In genomic region chrX:37860731-37861130, GRCh38 we compare ENCODE assay signal across 24 cellular contexts.
"Had no signal": no experiment of that assay in that cellular context is flagged by ENCODE, and none has a peak within 500 bp of the region (broad histone marks: within the 10 kb centered on the region; RNA-seq: fewer than 3 reads in every experiment).

No MANE protein-coding gene starts in this region.

- H3K27me3 ChIP-seq: esophagus squamous epithelium, gastroesophageal sphincter, hepatocyte, neutrophil, right lobe of liver, stomach, suprapubic skin, tibial artery, upper lobe of right lung had no signal

- H3K9me3 ChIP-seq: esophagus squamous epithelium, gastroesophageal sphincter, neutrophil, right lobe of liver, stomach, suprapubic skin, tibial artery, upper lobe of right lung had no signal

- H3K27ac ChIP-seq: epithelial cell of prostate, esophagus squamous epithelium, gastroesophageal sphincter, hepatocyte, neutrophil, right lobe of liver, skin epidermis, stomach, suprapubic skin, tibial artery, upper lobe of right lung had no signal

- H3K4me1 ChIP-seq: esophagus squamous epithelium, gastroesophageal sphincter, stomach, suprapubic skin, tibial artery, upper lobe of right lung had no signal

- H3K4me2 ChIP-seq: hepatocyte had no signal

- H3K4me3 ChIP-seq: esophagus squamous epithelium, gastroesophageal sphincter, hepatocyte, right lobe of liver, skin epidermis, stomach, suprapubic skin, tibial artery, upper lobe of right lung had no signal

- DNase-seq: activated CD4-positive, alpha-beta T cell treated with anti-CD3 and anti-CD28 coated beads for 1 hour; activated CD4-positive, alpha-beta T cell treated with anti-CD3 and anti-CD28 coated beads, Interleukin-2, amount 10 ng/mL, durations not matched to agents 7 days and 5 days; activated CD8-positive, alpha-beta T cell treated with anti-CD3 and anti-CD28 coated beads for 36 hours; activated T-cell treated with anti-CD3 and anti-CD28 coated beads, Interleukin-2, amount 50 U/mL, for 4 hours; dermis blood vessel endothelial cell; effector CD4-positive, alpha-beta T cell; esophagus squamous epithelium; left cardiac atrium; midbrain; right lobe of liver; stimulated activated CD4-positive, alpha-beta T cell treated with anti-CD3 and anti-CD28 coated beads, Interleukin-1b, Interleukin-23, amount 100 ng/mL, for 48 hours; stimulated activated CD4-positive, alpha-beta T cell treated with anti-CD3 and anti-CD28 coated beads, Interleukin-4, amount 100 ng/mL, for 4 hours; stimulated activated CD8-positive, alpha-beta memory T cell treated with anti-CD3 and anti-CD28 coated beads, Interleukin-4, amount 100 ng/mL, for 48 hours; stimulated activated naive B cell treated with anti-CD40 and anti-IgM and Interleukin-4, amounts not matched to agents 10 μg/mL and 1 μg/mL and 100 μg/mL, for 72 hours; stomach; T-helper 2 cell; tibial artery; upper lobe of right lung had no signal

- H2AFZ ChIP-seq: hepatocyte had no signal

- H3K36me3 ChIP-seq: esophagus squamous epithelium, gastroesophageal sphincter, neutrophil, right lobe of liver, stomach, suprapubic skin, tibial artery, upper lobe of right lung had no signal

- H3K79me2 ChIP-seq: hepatocyte had no signal
